1 cellular context compared by ENCODE assay signal in the genomic region with DNA sequence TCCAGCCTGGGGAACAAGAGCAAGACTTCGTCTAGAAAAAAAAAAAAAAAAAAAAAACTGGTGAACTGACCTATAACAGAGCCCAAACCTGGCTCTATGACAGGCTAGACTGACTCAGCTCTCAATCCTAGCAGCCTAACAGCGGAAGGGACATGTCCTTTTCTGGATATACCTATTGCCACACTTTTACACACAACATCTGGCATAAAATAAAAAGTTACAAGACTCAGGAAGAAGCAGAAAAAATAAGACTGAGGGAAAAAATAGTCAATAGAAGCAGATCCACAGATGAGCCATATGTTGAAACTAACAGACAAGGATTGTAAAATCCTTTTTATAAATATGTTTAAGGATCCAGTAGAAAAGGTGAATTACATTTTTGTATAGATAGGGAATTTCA.
TF ChIP-seq lines count a peak whose summit lies in the region.

No MANE protein-coding gene starts in this region.

TF ChIP-seq in K562, 482 proteins besides CTCF, POLR2A, EP300 and RAD21 (continued from another document):
- TF ChIP-seq AFF1 (IDR thresholded peaks at IDR 0.05; ENCODE audit: low read depth in 1 of 2, partially characterized antibody in 2 of 2), result peak in 1 of 2 experiments; percentile 99
